27 cellular contexts compared by ENCODE assay signal in the genomic region with DNA sequence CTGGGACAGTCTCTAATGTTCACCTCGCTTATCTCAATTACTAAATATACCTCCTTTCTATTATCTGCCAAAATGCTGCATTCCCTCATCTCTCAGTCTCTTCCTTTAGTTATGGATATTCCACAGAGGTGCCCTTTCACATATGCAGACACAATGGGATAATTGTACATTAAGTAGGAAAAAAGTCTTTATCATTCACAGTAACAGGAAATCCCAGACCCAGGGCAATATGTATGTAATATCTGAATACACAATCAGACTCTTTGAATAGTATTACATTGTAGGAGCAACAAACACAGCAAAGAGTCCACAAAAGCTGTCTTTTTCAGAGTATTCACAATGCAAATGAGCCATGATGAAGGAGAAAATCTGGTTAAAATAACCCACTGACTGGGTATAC.
DNase-seq lines count a peak whose midpoint lies in the region; ATAC-seq, FAIRE-seq and TF ChIP-seq lines count a peak whose summit lies in the region.
"Had no signal": no experiment of that assay in that cellular context is flagged by ENCODE, and none has a peak within 500 bp of the region (broad histone marks: within the 10 kb centered on the region; RNA-seq: fewer than 3 reads in every experiment).

No MANE protein-coding gene starts in this region.

- H3K27me3 Mint-ChIP-seq in activated CD4-positive, alpha-beta T cell treated with anti-CD3 and anti-CD28 coated beads for 36 hours = no peaks in the 10 kb centered on the region
- no peaks in the 10 kb centered on the region for H3K27me3 Mint-ChIP-seq in activated naive CD8-positive, alpha-beta T cell treated with anti-CD3 and anti-CD28 coated beads for 36 hours
- H3K27me3 Mint-ChIP-seq: CD4-positive, alpha-beta T cell had no signal

- H3K36me3 ChIP-seq in endothelial cell of umbilical vein (ENCODE audit: control insufficient read depth in 2 of 2, extremely low read depth in 1 of 2, insufficient read depth in 2 of 2, low read length in 2 of 2) = no peaks in the 10 kb centered on the region
- H3K36me3 ChIP-seq in parathyroid adenoma (ENCODE audit: control insufficient read depth, insufficient read depth, low read length) = no peaks in the 10 kb centered on the region
- H3K36me3 ChIP-seq: BLaER1 treated with 17β-estradiol and CSF1 and Interleukin-3, amounts not matched to agents 10 nM and 100 nM had no signal

- DNase-seq in COLO829 (ENCODE audit: low spot score) (peak; percentile 81), RPMI7951 (ENCODE audit: low read depth) (peak; percentile 31), endothelial cell of umbilical vein (ENCODE audit: low read depth, low spot score) (peak; percentile 10)
- no peak for DNase-seq in activated CD4-positive, alpha-beta T cell treated with anti-CD3 and anti-CD28 coated beads for 36 hours
- no peak for DNase-seq in activated naive CD8-positive, alpha-beta T cell treated with anti-CD3 and anti-CD28 coated beads for 36 hours
- no peak for DNase-seq in activated T-cell treated with anti-CD3 and anti-CD28 coated beads, Interleukin-2, amount 50 U/mL, for 48 hours
- DNase-seq: AML-193; CD4-positive, alpha-beta T cell; COR-L47; EL; GDM1; NCI-H1092 treated with DMSO at 0.1 percent for 48 hours; NCI-H1436; NCI-H187; NCI-H2081 treated with DMSO at 0.1 percent for 48 hours; NCI-H2171; NCI-H226; NCI-H510A; NCI-H69; SIG-M5 had no signal

- no peaks in the 10 kb centered on the region for H3K9me3 Mint-ChIP-seq in activated CD4-positive, alpha-beta T cell treated with anti-CD3 and anti-CD28 coated beads for 36 hours (ENCODE audit: low read depth)
- no peaks in the 10 kb centered on the region for H3K9me3 Mint-ChIP-seq in activated naive CD8-positive, alpha-beta T cell treated with anti-CD3 and anti-CD28 coated beads for 36 hours
- H3K9me3 Mint-ChIP-seq: CD4-positive, alpha-beta T cell had no signal

- H3K4me1 Mint-ChIP-seq in activated CD4-positive, alpha-beta T cell treated with anti-CD3 and anti-CD28 coated beads for 36 hours = no peaks in the 10 kb centered on the region
- no peaks in the 10 kb centered on the region for H3K4me1 Mint-ChIP-seq in activated naive CD8-positive, alpha-beta T cell treated with anti-CD3 and anti-CD28 coated beads for 36 hours

- H3K9ac ChIP-seq in endothelial cell of umbilical vein (replicated peaks; ENCODE audit: extremely low read depth, insufficient read depth, low read length) (no peak overlapping the region), parathyroid adenoma (no peak overlapping the region)
- H3K9ac ChIP-seq: BLaER1 treated with 17β-estradiol and CSF1 and Interleukin-3, amounts not matched to agents 10 nM and 100 nM had no signal

- no peaks in the 10 kb centered on the region for H3K9me1 ChIP-seq in endothelial cell of umbilical vein (replicated peaks; ENCODE audit: control insufficient read depth, extremely low read depth, insufficient read depth, low read length)

- H4K20me1 ChIP-seq in endothelial cell of umbilical vein (replicated peaks; ENCODE audit: control insufficient read depth, extremely low read depth, insufficient read depth, low read length) = no peaks in the 10 kb centered on the region
- H4K20me1 ChIP-seq: BLaER1 treated with 17β-estradiol and CSF1 and Interleukin-3, amounts not matched to agents 10 nM and 100 nM had no signal

- no TSS peak for BruUV-seq in endothelial cell of umbilical vein (replicated peaks; lab: Mats Ljungman, UMichigan)

- no peak overlapping the region for H3K4me3 ChIP-seq in endothelial cell of umbilical vein (replicated peaks in 1 of 3; ENCODE audit: insufficient read depth in 1 of 3, low read depth in 1 of 3, low read length in 3 of 3)
- H3K4me3 ChIP-seq in parathyroid adenoma (ENCODE audit: low read depth, low read length) = no peak overlapping the region
- H3K4me3 ChIP-seq: BLaER1 treated with 17β-estradiol and CSF1 and Interleukin-3, amounts not matched to agents 10 nM and 100 nM; GM12878; K562 had no signal

- H3K4me1 ChIP-seq in endothelial cell of umbilical vein (ENCODE audit: control insufficient read depth, extremely low read depth, insufficient read depth, low read length) (no peaks in the 10 kb centered on the region), parathyroid adenoma (no peaks in the 10 kb centered on the region)
- H3K4me1 ChIP-seq: BLaER1 treated with 17β-estradiol and CSF1 and Interleukin-3, amounts not matched to agents 10 nM and 100 nM had no signal

- intact Hi-C loops in endothelial cell of umbilical vein (cut with micrococcal nuclease) = no loop called here
- intact Hi-C loops in activated CD4-positive, alpha-beta T cell treated with anti-CD3 and anti-CD28 coated beads for 36 hours (cut with DNase I, micrococcal nuclease) = no loop called here

- ATAC-seq in activated CD4-positive, alpha-beta T cell treated with anti-CD3 and anti-CD28 coated beads for 36 hours = no peak
- no peak for ATAC-seq in GM18909 (IDR thresholded peaks at IDR 0.05; ENCODE audit: poor library complexity, unreplicated experiment)
- ATAC-seq: GM12878, K562, Panc1 had no signal

- H3K79me2 ChIP-seq in endothelial cell of umbilical vein (ENCODE audit: control insufficient read depth, insufficient read depth, low read length) (no peaks in the 10 kb centered on the region), parathyroid adenoma (no peaks in the 10 kb centered on the region)

- H3K4me3 Mint-ChIP-seq in activated CD4-positive, alpha-beta T cell treated with anti-CD3 and anti-CD28 coated beads for 36 hours = no peak overlapping the region
- H3K4me3 Mint-ChIP-seq in activated naive CD8-positive, alpha-beta T cell treated with anti-CD3 and anti-CD28 coated beads for 36 hours = no peak overlapping the region
- H3K4me3 Mint-ChIP-seq: CD4-positive, alpha-beta T cell had no signal

- H3K27me3 ChIP-seq in endothelial cell of umbilical vein (ENCODE audit: control insufficient read depth in 2 of 2, insufficient read depth in 2 of 2, low read length in 2 of 2) = no peaks in the 10 kb centered on the region
- no peaks in the 10 kb centered on the region for H3K27me3 ChIP-seq in parathyroid adenoma (ENCODE audit: control insufficient read depth, insufficient read depth, low read length)
- H3K27me3 ChIP-seq: BLaER1 treated with 17β-estradiol and CSF1 and Interleukin-3, amounts not matched to agents 10 nM and 100 nM had no signal

- no peak for FAIRE-seq in endothelial cell of umbilical vein (lab: Jason Lieb, UNC)
- FAIRE-seq: GM12878, HTR-8/SVneo, K562 had no signal

- TF ChIP-seq CTCF in endothelial cell of umbilical vein (IDR thresholded peaks at IDR 0.05; ENCODE audit: extremely low read depth in 1 of 2, insufficient read depth in 1 of 2, low read depth in 1 of 2, low read length in 2 of 2) (no peak), parathyroid adenoma (IDR thresholded peaks at IDR 0.05) (no peak)

- H3K27ac Mint-ChIP-seq in activated CD4-positive, alpha-beta T cell treated with anti-CD3 and anti-CD28 coated beads for 36 hours = no peak overlapping the region
- no peak overlapping the region for H3K27ac Mint-ChIP-seq in activated naive CD8-positive, alpha-beta T cell treated with anti-CD3 and anti-CD28 coated beads for 36 hours
- H3K27ac Mint-ChIP-seq: CD4-positive, alpha-beta T cell had no signal

- dilution Hi-C loops in endothelial cell of umbilical vein (cut with MboI; ENCODE audit: extremely low pct_ligation_motif_present, low sequenced_read_pairs) = no loop called here

- no peaks in the 10 kb centered on the region for H3K36me3 Mint-ChIP-seq in activated CD4-positive, alpha-beta T cell treated with anti-CD3 and anti-CD28 coated beads for 36 hours (ENCODE audit: low read depth)
- no peaks in the 10 kb centered on the region for H3K36me3 Mint-ChIP-seq in activated naive CD8-positive, alpha-beta T cell treated with anti-CD3 and anti-CD28 coated beads for 36 hours

- CTCF ChIA-PET in endothelial cell of umbilical vein (lab: Charles Lee) = interaction anchor here (1.1 to 4.2 kb wide), 5 partner anchors 9 to 1398 kb away, joined by 3 to 25 read pairs (median 3); no protein-coding TSS in a partner anchor
- CTCF ChIA-PET in activated CD4-positive, alpha-beta T cell treated with anti-CD3 and anti-CD28 coated beads for 36 hours (lab: Charles Lee) = no interaction called here

- H2AFZ ChIP-seq in endothelial cell of umbilical vein (ENCODE audit: low read depth, low read length) = peak overlapping the region; percentile 21
- H2AFZ ChIP-seq in parathyroid adenoma = peak overlapping the region; percentile 9

- H3K4me2 ChIP-seq in endothelial cell of umbilical vein (ENCODE audit: insufficient read depth, low read length) = no peak overlapping the region
- no peak overlapping the region for H3K4me2 ChIP-seq in parathyroid adenoma (ENCODE audit: low read length)
- H3K4me2 ChIP-seq: BLaER1 treated with 17β-estradiol and CSF1 and Interleukin-3, amounts not matched to agents 10 nM and 100 nM had no signal

- POLR2A ChIA-PET in endothelial cell of umbilical vein (lab: Charles Lee) = no interaction called here
- POLR2A ChIA-PET in activated CD4-positive, alpha-beta T cell treated with anti-CD3 and anti-CD28 coated beads for 36 hours (lab: Charles Lee) = no interaction called here

- TF ChIP-seq POLR2A in endothelial cell of umbilical vein (IDR thresholded peaks at IDR 0.05; ENCODE audit: low read depth, low read length) = no peak

- H3K27ac ChIP-seq in endothelial cell of umbilical vein (ENCODE audit: insufficient read depth, low read depth, low read length) (no peak overlapping the region), parathyroid adenoma (no peak overlapping the region)
- H3K27ac ChIP-seq: BLaER1 treated with 17β-estradiol and CSF1 and Interleukin-3, amounts not matched to agents 10 nM and 100 nM had no signal

- H3K9me3 ChIP-seq in endothelial cell of umbilical vein (replicated peaks; ENCODE audit: control insufficient read depth, insufficient read depth, low read length) (no peaks in the 10 kb centered on the region), parathyroid adenoma (ENCODE audit: control insufficient read depth, low read length) (no peaks in the 10 kb centered on the region)
- H3K9me3 ChIP-seq: BLaER1 treated with 17β-estradiol and CSF1 and Interleukin-3, amounts not matched to agents 10 nM and 100 nM had no signal

TF ChIP-seq in endothelial cell of umbilical vein, 7 proteins besides CTCF, POLR2A, EP300 and RAD21:
- TF ChIP-seq, protein P1, sequence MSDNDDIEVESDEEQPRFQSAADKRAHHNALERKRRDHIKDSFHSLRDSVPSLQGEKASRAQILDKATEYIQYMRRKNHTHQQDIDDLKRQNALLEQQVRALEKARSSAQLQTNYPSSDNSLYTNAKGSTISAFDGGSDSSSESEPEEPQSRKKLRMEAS (IDR thresholded peaks at IDR 0.05; ENCODE audit: insufficient read depth, insufficient read length) = no peak
- no peak for TF ChIP-seq FOS (IDR thresholded peaks at IDR 0.05; ENCODE audit: borderline replicate concordance, insufficient read depth, low read length)
- TF ChIP-seq POLR2AphosphoS5 (IDR thresholded peaks at IDR 0.05; ENCODE audit: insufficient read depth, low read depth, low read length) = no peak
- no peak for TF ChIP-seq JUN (IDR thresholded peaks at IDR 0.05; ENCODE audit: borderline replicate concordance, insufficient read depth, insufficient read length, low read depth)
- TF ChIP-seq MYC (IDR thresholded peaks at IDR 0.05; ENCODE audit: low read depth, low read length) = no peak
- no peak for TF ChIP-seq GATA2 (IDR thresholded peaks at IDR 0.05; ENCODE audit: insufficient read depth, insufficient read length, low read depth, low read length)
- TF ChIP-seq EZH2 (IDR thresholded peaks at IDR 0.05; ENCODE audit: borderline replicate concordance, low read depth, low read length, severe bottlenecking) = no peak

Comparison
In these comparisons a context has a peak if more than half of its experiments do, and no peak if none do; other contexts are left out.
1. DNase-seq: peak in COLO829 (single experiment), RPMI7951 (single experiment) and endothelial cell of umbilical vein (single experiment); none in activated CD4-positive, alpha-beta T cell treated with anti-CD3 and anti-CD28 coated beads for 36 hours (single experiment), activated naive CD8-positive, alpha-beta T cell treated with anti-CD3 and anti-CD28 coated beads for 36 hours (single experiment) and activated T-cell treated with anti-CD3 and anti-CD28 coated beads, Interleukin-2, amount 50 U/mL, for 48 hours (0 of 2).